ENCODE assay signal across 8 cellular contexts in the genomic region with DNA sequence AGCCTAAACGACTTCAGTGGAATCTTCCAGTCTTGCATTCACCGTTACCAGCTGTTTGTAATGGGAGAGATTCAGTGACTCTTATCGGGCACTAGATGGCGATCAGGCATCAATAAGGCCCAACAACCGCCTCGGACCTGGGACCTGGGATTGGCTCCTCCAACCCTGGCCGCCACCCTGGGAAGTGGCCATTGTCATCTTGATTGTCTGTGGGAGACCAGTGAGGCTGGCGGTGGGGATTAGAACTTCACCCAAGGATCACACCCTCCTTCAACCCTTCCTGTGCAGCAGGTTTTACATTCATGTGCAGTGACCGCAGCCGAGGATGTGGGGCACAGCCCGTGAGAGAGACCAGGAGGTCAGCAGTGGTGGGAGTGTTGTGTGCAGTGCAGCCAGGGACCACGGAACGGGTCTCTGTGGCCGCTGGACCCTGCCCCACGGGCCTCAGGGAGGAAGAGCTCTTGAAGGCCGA.
DNase-seq lines count a peak whose midpoint lies in the region; ATAC-seq and TF ChIP-seq lines count a peak whose summit lies in the region.

No MANE protein-coding gene starts in this region.

- in situ Hi-C loops in G401 (cut with HindIII; ENCODE audit: low sequenced_read_pairs) = no loop called here

- H3K4me3 ChIP-seq in HUES64 (ENCODE audit: low read length) = no peak overlapping the region
- H3K4me3 ChIP-seq in OCI-LY3 (ENCODE audit: low read length) = no peak overlapping the region
- H3K4me3 ChIP-seq in fibroblast of mammary gland (ENCODE audit: control insufficient read depth, low read depth, low read length) = no peak overlapping the region
- H3K4me3 ChIP-seq in neural cell (ENCODE audit: low read length) = no peak overlapping the region
- no peak overlapping the region for H3K4me3 ChIP-seq in tibial artery

- no peak for TF ChIP-seq EP300 in neural cell (conservative IDR thresholded peaks at IDR 0.05; ENCODE audit: poor library complexity, severe bottlenecking)

- DNase-seq in G401 (ENCODE audit: low spot score) = peak; percentile 88
- peak; percentile 38 for DNase-seq in activated T-cell treated with anti-CD3 and anti-CD28 coated beads, Interleukin-2, amount 50 U/mL, for 4 hours
- peak; percentile 76 for DNase-seq in fibroblast of mammary gland (ENCODE audit: low read depth)
- peak in 1 of 2 donors; percentile 36 for DNase-seq in tibial artery

- TF ChIP-seq RAD21 in neural cell (conservative IDR thresholded peaks at IDR 0.05) = peak; percentile 95

- H3K4me2 ChIP-seq in OCI-LY3 (ENCODE audit: low read length) = no peak overlapping the region
- no peak overlapping the region for H3K4me2 ChIP-seq in neural cell (ENCODE audit: low read length)

- H3K36me3 ChIP-seq in HUES64 (ENCODE audit: insufficient read depth, low read length) (no peaks in the 10 kb centered on the region), OCI-LY3 (replicated peaks; ENCODE audit: low read depth, low read length) (no peaks in the 10 kb centered on the region), neural cell (ENCODE audit: insufficient read depth, low read length) (no peaks in the 10 kb centered on the region), tibial artery (no peaks in the 10 kb centered on the region)

- H3K9me3 ChIP-seq in HUES64 (ENCODE audit: insufficient read depth, low read depth, low read length) (no peaks in the 10 kb centered on the region), OCI-LY3 (ENCODE audit: insufficient read depth, low read length) (no peaks in the 10 kb centered on the region), neural cell (ENCODE audit: low read length) (no peaks in the 10 kb centered on the region), tibial artery (no peaks in the 10 kb centered on the region)

- H3K4me1 Mint-ChIP-seq in activated T-cell treated with anti-CD3 and anti-CD28 coated beads, Interleukin-2, amount 50 U/mL, for 4 hours (ENCODE audit: low read depth) = peaks cover 25% of the 10 kb centered on the region

- H3K27me3 ChIP-seq in HUES64 (ENCODE audit: insufficient read depth, low read length) = no peaks in the 10 kb centered on the region
- peaks cover 5% of the 10 kb centered on the region; the same call in 1 of the 2 replicates for H3K27me3 ChIP-seq in OCI-LY3 (ENCODE audit: low read depth, low read length)
- H3K27me3 ChIP-seq in neural cell (ENCODE audit: insufficient read depth, low read depth, low read length) = no peaks in the 10 kb centered on the region
- H3K27me3 ChIP-seq in tibial artery = peaks cover 0 to 20% of the 10 kb centered on the region in 2 donors

- no peaks in the 10 kb centered on the region for H3K36me3 Mint-ChIP-seq in activated T-cell treated with anti-CD3 and anti-CD28 coated beads, Interleukin-2, amount 50 U/mL, for 4 hours (ENCODE audit: insufficient read depth)

- 50% methylated on average over 15 of the region's 16 CpGs for WGBS in HUES64

- peaks cover 2% of the 10 kb centered on the region for H3K27me3 Mint-ChIP-seq in activated T-cell treated with anti-CD3 and anti-CD28 coated beads, Interleukin-2, amount 50 U/mL, for 4 hours (ENCODE audit: low read depth)

- H3K9ac ChIP-seq in HUES64 (ENCODE audit: low read depth, low read length) (no peak overlapping the region), OCI-LY3 (ENCODE audit: low read length) (no peak overlapping the region), neural cell (ENCODE audit: low read length) (no peak overlapping the region)

- TF ChIP-seq CTCF in OCI-LY3 (IDR thresholded peaks at IDR 0.05; ENCODE audit: low read depth, low read length) (peak; percentile 69), fibroblast of mammary gland (conservative IDR thresholded peaks at IDR 0.05; ENCODE audit: control insufficient read depth, insufficient read depth, low read depth, low read length) (peak; percentile 91), neural cell (IDR thresholded peaks at IDR 0.05; ENCODE audit: poor library complexity, severe bottlenecking) (peak; percentile 92), tibial artery (IDR thresholded peaks at IDR 0.05) (peak; percentile 49 to 51)

- H4K20me1 ChIP-seq in OCI-LY3 (ENCODE audit: insufficient read depth, low read length) (no peaks in the 10 kb centered on the region), neural cell (ENCODE audit: insufficient read depth) (no peaks in the 10 kb centered on the region)

- H3K27ac ChIP-seq in HUES64 (ENCODE audit: low read depth, low read length) (peak overlapping the region; percentile 13; the same call in 1 of the 2 replicates), OCI-LY3 (ENCODE audit: low read length) (no peak overlapping the region), neural cell (ENCODE audit: low read length) (no peak overlapping the region), tibial artery (no peak overlapping the region)

- peaks cover 7% of the 10 kb centered on the region; the same call in 1 of the 2 replicates for H3K4me1 ChIP-seq in HUES64 (ENCODE audit: insufficient read depth, low read length)
- H3K4me1 ChIP-seq in OCI-LY3 (ENCODE audit: low read length) = no peaks in the 10 kb centered on the region
- no peaks in the 10 kb centered on the region for H3K4me1 ChIP-seq in tibial artery

- H3K9me2 ChIP-seq in neural cell (ENCODE audit: insufficient read depth, low read length) = no peaks in the 10 kb centered on the region

- no peak overlapping the region for H2AFZ ChIP-seq in OCI-LY3 (ENCODE audit: low read depth, low read length)
- no peak overlapping the region for H2AFZ ChIP-seq in neural cell (ENCODE audit: low read depth, low read length)

- H3K4me3 Mint-ChIP-seq in activated T-cell treated with anti-CD3 and anti-CD28 coated beads, Interleukin-2, amount 50 U/mL, for 4 hours = no peak overlapping the region

- ATAC-seq in activated T-cell treated with anti-CD3 and anti-CD28 coated beads, Interleukin-2, amount 50 U/mL, for 4 hours = peak; percentile 72
- ATAC-seq in HG02885 (IDR thresholded peaks at IDR 0.05; ENCODE audit: poor library complexity, unreplicated experiment) = no peak

- H3K79me2 ChIP-seq in OCI-LY3 (ENCODE audit: low read length) (no peaks in the 10 kb centered on the region), neural cell (replicated peaks; ENCODE audit: insufficient read depth, low read length) (no peaks in the 10 kb centered on the region)

- no peaks in the 10 kb centered on the region for H3F3A ChIP-seq in neural cell (ENCODE audit: insufficient read depth, low read length, poor library complexity, severe bottlenecking)

- no peaks in the 10 kb centered on the region for H3K9me3 Mint-ChIP-seq in activated T-cell treated with anti-CD3 and anti-CD28 coated beads, Interleukin-2, amount 50 U/mL, for 4 hours

- intact Hi-C loops in tibial artery (cut with DNase I; ENCODE audit: low total_unique reads) = no loop called here

TF ChIP-seq in neural cell, 6 proteins besides CTCF, POLR2A, EP300 and RAD21:
- TF ChIP-seq SMC3 (conservative IDR thresholded peaks at IDR 0.05; ENCODE audit: poor library complexity) = peak; percentile 96
- TF ChIP-seq EZH2 (IDR thresholded peaks at IDR 0.05; ENCODE audit: borderline replicate concordance, insufficient read depth, low read length, poor library complexity, severe bottlenecking) = no peak
